In genomic region chr1:26034504-26035202, GRCh38 we compare ENCODE assay signal across 8 cellular contexts. TPM values are rescaled to one million over a fixed set of nuclear protein-coding genes. Genes with fewer than 3 reads are reported as not detected.
DNase-seq lines count a peak whose midpoint lies in the region; ATAC-seq and TF ChIP-seq lines count a peak whose summit lies in the region.

No MANE protein-coding gene starts in this region.

- H3K4me3 ChIP-seq in iPS DF 6.9 (ENCODE audit: low read length) (peak overlapping the region; percentile 63; the same call in 1 of the 2 replicates), stomach (peak overlapping the region; percentile 62 to 93 (median 87))

- POLR2A ChIA-PET in activated B cell treated with CpG ODN at 0.5 μM for 24 hours (lab: Charles Lee) = interaction anchor here (0.7 to 1.7 kb wide), 2 partner anchors 199 to 1019 kb away, joined by 3 to 4 read pairs; partner anchors contain the start of gene CEP85

- WGBS in iPS DF 6.9 (ENCODE audit: insufficient coverage, insufficient read length) = no CpG with 5 or more reads among the region's 15 CpGs
- 5 to 19% (median 15%) methylated on average over 9 to 15 of the region's 15 CpGs for WGBS in stomach, 5 donors

- H3K36me3 ChIP-seq in iPS DF 6.9 (ENCODE audit: control insufficient read depth, insufficient read depth, low read length) = no peaks in the 10 kb centered on the region
- no peaks in the 10 kb centered on the region for H3K36me3 ChIP-seq in stomach

- no peak for TF ChIP-seq POLR2A in stomach (IDR thresholded peaks at IDR 0.05)

- CTCF ChIA-PET in activated B cell treated with CpG ODN at 0.5 μM for 24 hours (lab: Charles Lee) = interaction anchor here (0.6 to 2.8 kb wide), 5 partner anchors 24 to 382 kb away, joined by 3 to 9 read pairs (median 3); no protein-coding TSS in a partner anchor

- peak overlapping the region; percentile 96 for H3K4me3 Mint-ChIP-seq in activated B cell treated with CpG ODN at 0.5 μM for 24 hours

- DNase-seq in NCI-H2171 treated with DMSO at 0.1 percent for 48 hours (lab: John Stamatoyannopoulos, UW) (peak; percentile 57), NCI-H2171 (lab: John Stamatoyannopoulos, UW) (no peak), activated B cell treated with CpG ODN at 0.5 μM for 24 hours (no peak), iPS DF 6.9 (ENCODE audit: low read depth, low spot score) (no peak), stomach (no peak), COLO829 (ENCODE audit: low spot score) (no peak)
- no peak for DNase-seq in central memory CD4-positive, alpha-beta T cell

- no peak for TF ChIP-seq EP300 in stomach (IDR thresholded peaks at IDR 0.05)

- peaks cover 3% of the 10 kb centered on the region for H3K36me3 Mint-ChIP-seq in activated B cell treated with CpG ODN at 0.5 μM for 24 hours (ENCODE audit: low read depth)

- H3K27ac ChIP-seq in iPS DF 6.9 (ENCODE audit: low read length) (no peak overlapping the region), stomach (peak overlapping the region in 4 of 5 donors; percentile 46 to 92 (median 81))

- H3K9me3 ChIP-seq in iPS DF 6.9 (ENCODE audit: control insufficient read depth, insufficient read depth, low read length) (no peaks in the 10 kb centered on the region), stomach (no peaks in the 10 kb centered on the region)

- peak overlapping the region; percentile 10 for H3K27ac Mint-ChIP-seq in activated B cell treated with CpG ODN at 0.5 μM for 24 hours

- intact Hi-C loops in activated B cell treated with CpG ODN at 0.5 μM for 24 hours (cut with micrococcal nuclease) = loop anchor here (1.0 to 5.0 kb wide), 6 partner anchors 36 to 200 kb away; partner anchors contain the start of genes CEP85, PAFAH2 and PDIK1L
- intact Hi-C loops in stomach (cut with DNase I; ENCODE audit: low total_unique reads) = loop anchor here (5.0 to 10.0 kb wide), 2 partner anchors 110 to 128 kb away; no protein-coding TSS in a partner anchor

- TF ChIP-seq CTCF in activated B cell treated with CpG ODN at 0.5 μM for 24 hours (IDR thresholded peaks at IDR 0.05) = no peak
- TF ChIP-seq CTCF in stomach (IDR thresholded peaks at IDR 0.05) = no peak

- no peaks in the 10 kb centered on the region for H3K9me3 Mint-ChIP-seq in activated B cell treated with CpG ODN at 0.5 μM for 24 hours

- peaks cover 14% of the 10 kb centered on the region for H3K27me3 Mint-ChIP-seq in activated B cell treated with CpG ODN at 0.5 μM for 24 hours

- no peak for ATAC-seq in activated B cell treated with CpG ODN at 0.5 μM for 24 hours (ENCODE audit: low read depth)
- no peak for ATAC-seq in GM19395 (IDR thresholded peaks at IDR 0.05; ENCODE audit: unreplicated experiment)

- peaks cover 11% of the 10 kb centered on the region for H3K4me1 Mint-ChIP-seq in activated B cell treated with CpG ODN at 0.5 μM for 24 hours

- H3K4me1 ChIP-seq in iPS DF 6.9 (ENCODE audit: control insufficient read depth, insufficient read depth, low read length) (peaks cover 2% of the 10 kb centered on the region; the same call in 1 of the 2 replicates), stomach (peaks cover 16 to 21% (median 20%) of the 10 kb centered on the region in 4 donors)

- H3K27me3 ChIP-seq in iPS DF 6.9 (ENCODE audit: control insufficient read depth, insufficient read depth, low read length) (peaks cover 2% of the 10 kb centered on the region; the same call in 1 of the 2 replicates), stomach (peaks cover 0 to 22% (median 4%) of the 10 kb centered on the region in 3 donors)

RNA-seq across cellular contexts. Expression of gene SLC30A2, which starts 11.3 kb away (rescaled TPM):
- not detected in 2 replicates for total RNA-seq in activated B cell treated with CpG ODN at 0.5 μM for 24 hours
- total RNA-seq in stomach = 1 to 10 TPM in 1 of 5 donors, not detected in 4; 2.0 TPM
- polyA plus RNA-seq in stomach = under 1 TPM in 2 of 3 donors, not detected in 1; 0.30 to 0.46 TPM

RNA-seq across cellular contexts. Expression of gene EXTL1, which starts 13.1 kb away (rescaled TPM):
- total RNA-seq in activated B cell treated with CpG ODN at 0.5 μM for 24 hours (not detected in 2 replicates), stomach (10 to 100 TPM in 1 of 5 donors, under 1 TPM in 1, not detected in 3; 0.18 to 26.3 TPM)
- under 1 TPM in 2 of 3 donors, not detected in 1; 0.18 to 0.44 TPM for polyA plus RNA-seq in stomach

RNA-seq across cellular contexts. Expression of gene TRIM63, which starts 32.8 kb away (rescaled TPM):
- total RNA-seq in activated B cell treated with CpG ODN at 0.5 μM for 24 hours (not detected in 2 replicates), stomach (under 1 TPM in 1 of 5 donors, not detected in 4; 0.37 TPM)
- polyA plus RNA-seq in stomach = 1 to 10 TPM in 1 of 3 donors, under 1 TPM in 2; 0.40 to 6.0 (median 0.44) TPM

RNA-seq across cellular contexts. Expression of gene PAFAH2, which starts 36.8 kb away (rescaled TPM):
- total RNA-seq in activated B cell treated with CpG ODN at 0.5 μM for 24 hours (5.4 and 9.2 TPM in 2 replicates), stomach (10 to 100 TPM in 3 of 5 donors, 1 to 10 TPM in 1, under 1 TPM in 1; 0.58 to 25.5 (median 14.9) TPM)
- polyA plus RNA-seq in stomach = 10 to 100 TPM in 2 of 3 donors, 1 to 10 TPM in 1; 6.5 to 13.3 (median 12.8) TPM
